In genomic region chr12:26749781-26750180, GRCh38 we compare ENCODE assay signal across 9 cellular contexts.
DNase-seq lines count a peak whose midpoint lies in the region; ATAC-seq and TF ChIP-seq lines count a peak whose summit lies in the region.
"Had no signal": no experiment of that assay in that cellular context is flagged by ENCODE, and none has a peak within 500 bp of the region (broad histone marks: within the 10 kb centered on the region; RNA-seq: fewer than 3 reads in every experiment).

No MANE protein-coding gene starts in this region.

- BruUV-seq in PC-9 (replicated peaks; lab: Mats Ljungman, UMichigan) = no TSS peak

- H2AFZ ChIP-seq in Karpas-422 (ENCODE audit: low read length) (no peak overlapping the region), PC-9 (no peak overlapping the region)

- H3K79me2 ChIP-seq in Karpas-422 (ENCODE audit: low read length) = peaks cover 95% of the 10 kb centered on the region
- no peaks in the 10 kb centered on the region for H3K79me2 ChIP-seq in PC-9 (ENCODE audit: low read depth)

- H3K27me3 ChIP-seq in Karpas-422 (ENCODE audit: low read length) (no peaks in the 10 kb centered on the region), PC-9 (ENCODE audit: insufficient read depth, low read depth) (no peaks in the 10 kb centered on the region)

- peak overlapping the region; percentile 79 for H3K27ac ChIP-seq in Karpas-422 (ENCODE audit: low read length)
- no peak overlapping the region for H3K27ac ChIP-seq in PC-9

- no peak for ATAC-seq in natural killer cell
- no peak for ATAC-seq in natural killer cell treated with Interleukin-12 subunit alpha and Interleukin-12 subunit beta and Interleukin-15 and Interleukin-18, amount 100 ng/mL, for 72 hours
- ATAC-seq in HG02759 (IDR thresholded peaks at IDR 0.05; ENCODE audit: unreplicated experiment) = peak; percentile 77

- CTCF ChIA-PET in PC-9 (lab: Charles Lee) = interaction anchor here (0.6 kb wide), 2 partner anchors 143 to 685 kb away, joined by 3 to 9 read pairs; no protein-coding TSS in a partner anchor

- H3K27ac Mint-ChIP-seq in natural killer cell = peak overlapping the region in 1 of 2 donors; percentile 62
- no peak overlapping the region for H3K27ac Mint-ChIP-seq in natural killer cell treated with Interleukin-12 subunit alpha and Interleukin-12 subunit beta and Interleukin-15 and Interleukin-18, amount 100 ng/mL, for 72 hours
- H3K27ac Mint-ChIP-seq in type B pancreatic cell = peak overlapping the region; percentile 23
- H3K27ac Mint-ChIP-seq: CD4-positive, alpha-beta T cell had no signal

- no peaks in the 10 kb centered on the region for H3K9me3 ChIP-seq in Karpas-422 (ENCODE audit: low read length)
- H3K9me3 ChIP-seq in PC-9 (ENCODE audit: insufficient read depth, low read depth) = no peaks in the 10 kb centered on the region

- H3K9me3 Mint-ChIP-seq in natural killer cell (no peaks in the 10 kb centered on the region), type B pancreatic cell (peaks cover 9% of the 10 kb centered on the region)
- no peaks in the 10 kb centered on the region for H3K9me3 Mint-ChIP-seq in natural killer cell treated with Interleukin-12 subunit alpha and Interleukin-12 subunit beta and Interleukin-15 and Interleukin-18, amount 100 ng/mL, for 72 hours
- H3K9me3 Mint-ChIP-seq: CD4-positive, alpha-beta T cell had no signal

- H3K4me1 ChIP-seq in Karpas-422 (ENCODE audit: low read length) (peaks cover 72% of the 10 kb centered on the region), PC-9 (replicated peaks; ENCODE audit: insufficient read depth) (0 out of 2 replicates have a peak, but pooled peaks cover 8% of the 10 kb centered on the region)

- intact Hi-C loops in natural killer cell (cut with micrococcal nuclease) (no loop called here), PC-9 (cut with micrococcal nuclease; ENCODE audit: unreplicated experiment) (loop anchor here (2.0 kb wide), 1 partner anchor 15 kb away; no protein-coding TSS in a partner anchor)

- H3K4me3 Mint-ChIP-seq in natural killer cell (peak overlapping the region; percentile 17), type B pancreatic cell (no peak overlapping the region)
- H3K4me3 Mint-ChIP-seq in natural killer cell treated with Interleukin-12 subunit alpha and Interleukin-12 subunit beta and Interleukin-15 and Interleukin-18, amount 100 ng/mL, for 72 hours = no peak overlapping the region
- H3K4me3 Mint-ChIP-seq: CD4-positive, alpha-beta T cell had no signal

- H3K36me3 ChIP-seq in Karpas-422 (ENCODE audit: insufficient read depth, low read length) (no peaks in the 10 kb centered on the region), PC-9 (ENCODE audit: low read depth) (no peaks in the 10 kb centered on the region)

- POLR2A ChIA-PET in PC-9 (lab: Charles Lee; ENCODE audit: unreplicated experiment) = interaction anchor here (0.7 kb wide), 1 partner anchor 625 kb away, joined by 3 read pairs; the partner anchor contains the start of gene BHLHE41

- peak overlapping the region; percentile 41 for H3K9ac ChIP-seq in Karpas-422 (ENCODE audit: low read length)

- H3K4me1 Mint-ChIP-seq in natural killer cell (peaks cover 63 to 67% of the 10 kb centered on the region in 2 donors), type B pancreatic cell (ENCODE audit: unreplicated experiment) (peaks cover 15% of the 10 kb centered on the region)
- peaks cover 49 to 58% of the 10 kb centered on the region in 2 donors for H3K4me1 Mint-ChIP-seq in natural killer cell treated with Interleukin-12 subunit alpha and Interleukin-12 subunit beta and Interleukin-15 and Interleukin-18, amount 100 ng/mL, for 72 hours (ENCODE audit: low read depth in 2 of 2)

- peak overlapping the region; percentile 68 for H3K4me2 ChIP-seq in Karpas-422 (ENCODE audit: low read depth, low read length, poor library complexity, severe bottlenecking)
- no peak overlapping the region for H3K4me2 ChIP-seq in PC-9

- TF ChIP-seq CTCF in natural killer cell (IDR thresholded peaks at IDR 0.05) = no peak
- TF ChIP-seq CTCF in type B pancreatic cell (conservative IDR thresholded peaks at IDR 0.05) = no peak
- TF ChIP-seq CTCF in PC-9 (conservative IDR thresholded peaks at IDR 0.05) = no peak

- peak overlapping the region; percentile 38 for H3K4me3 ChIP-seq in Karpas-422 (ENCODE audit: low read length)
- no peak overlapping the region for H3K4me3 ChIP-seq in PC-9

- DNase-seq in natural killer cell = no peak
- DNase-seq in natural killer cell treated with Interleukin-12 subunit alpha and Interleukin-12 subunit beta and Interleukin-15 and Interleukin-18, amount 100 ng/mL, for 72 hours (ENCODE audit: low spot score) = no peak
- no peak for DNase-seq in Karpas-422
- no peak for DNase-seq in type B pancreatic cell (ENCODE audit: extremely low spot score, unreplicated experiment)
- no peak for DNase-seq in activated CD8-positive, alpha-beta memory T cell treated with anti-CD3 and anti-CD28 coated beads, Interleukin-2, amount 50 U/mL, for 4 hours
- no peak for DNase-seq in PC-9
- DNase-seq in hepatic stellate cell (ENCODE audit: low spot score) = no peak
- DNase-seq: CD4-positive, alpha-beta T cell had no signal

- no peaks in the 10 kb centered on the region for H4K20me1 ChIP-seq in Karpas-422 (ENCODE audit: insufficient read depth, low read depth, low read length)
- H4K20me1 ChIP-seq in PC-9 (ENCODE audit: insufficient read depth) = no peaks in the 10 kb centered on the region

- H3K36me3 Mint-ChIP-seq in natural killer cell = no peaks in the 10 kb centered on the region
- no peaks in the 10 kb centered on the region for H3K36me3 Mint-ChIP-seq in natural killer cell treated with Interleukin-12 subunit alpha and Interleukin-12 subunit beta and Interleukin-15 and Interleukin-18, amount 100 ng/mL, for 72 hours
- H3K36me3 Mint-ChIP-seq in type B pancreatic cell = peaks cover 39% of the 10 kb centered on the region

- no peaks in the 10 kb centered on the region for H3K9me2 ChIP-seq in Karpas-422 (replicated peaks; ENCODE audit: insufficient read depth, low read length)
- H3K9me2 ChIP-seq in PC-9 (ENCODE audit: insufficient read depth) = no peaks in the 10 kb centered on the region

- H3F3A ChIP-seq in PC-9 (ENCODE audit: insufficient read depth, low read depth) = no peaks in the 10 kb centered on the region

- H3K27me3 Mint-ChIP-seq in natural killer cell (ENCODE audit: low read depth in 2 of 2) = no peaks in the 10 kb centered on the region
- H3K27me3 Mint-ChIP-seq in natural killer cell treated with Interleukin-12 subunit alpha and Interleukin-12 subunit beta and Interleukin-15 and Interleukin-18, amount 100 ng/mL, for 72 hours = no peaks in the 10 kb centered on the region
- H3K27me3 Mint-ChIP-seq in type B pancreatic cell = no peaks in the 10 kb centered on the region
- H3K27me3 Mint-ChIP-seq: CD4-positive, alpha-beta T cell had no signal
